ENCODE assay signal across 23 cellular contexts in genomic region chr6:34587851-34588250, GRCh38. TPM values are rescaled to one million over a fixed set of nuclear protein-coding genes. Genes with fewer than 3 reads are reported as not detected.
A peak's percentile ranks its signal among the peaks of the same experiment; 100 is the strongest.
DNase-seq lines count a peak whose midpoint lies in the region; TF ChIP-seq lines count a peak whose summit lies in the region.
"Had no signal": no experiment of that assay in that cellular context is flagged by ENCODE, and none has a peak within 500 bp of the region (broad histone marks: within the 10 kb centered on the region; RNA-seq: fewer than 3 reads in every experiment).

No MANE protein-coding gene starts in this region.

- no peak overlapping the region for H2BK15ac ChIP-seq in H9 (ENCODE audit: low read depth, low read length)

- no peaks in the 10 kb centered on the region for H3K9me3 Mint-ChIP-seq in activated T-cell treated with anti-CD3 and anti-CD28 coated beads, Interleukin-2, amount 50 U/mL, for 24 hours
- H3K9me3 Mint-ChIP-seq in H9 (no peaks in the 10 kb centered on the region), chondrocyte (ENCODE audit: low read depth) (no peaks in the 10 kb centered on the region), nephron progenitor cell (no peaks in the 10 kb centered on the region)
- H3K9me3 Mint-ChIP-seq: CD8-positive, alpha-beta T cell had no signal

- no peaks in the 10 kb centered on the region; the same call in 1 of the 2 replicates for H3K4me1 ChIP-seq in H9 (ENCODE audit: insufficient read depth, low read length)
- H3K4me1 ChIP-seq: SJCRH30 had no signal

- no peaks in the 10 kb centered on the region for H3K9me3 ChIP-seq in H9 (ENCODE audit: control insufficient read depth, low read depth, low read length)
- H3K9me3 ChIP-seq: MG63, SJCRH30 had no signal

- peak overlapping the region; percentile 75 for H3K27ac Mint-ChIP-seq in activated T-cell treated with anti-CD3 and anti-CD28 coated beads, Interleukin-2, amount 50 U/mL, for 24 hours
- H3K27ac Mint-ChIP-seq in H9 (peak overlapping the region in 2 of 3 experiments; percentile 50 to 77; a peak in 3 of 7 replicates), chondrocyte (ENCODE audit: unreplicated experiment) (no peak overlapping the region), nephron progenitor cell (peak overlapping the region; percentile 16)
- H3K27ac Mint-ChIP-seq: CD8-positive, alpha-beta T cell had no signal

- no peak overlapping the region for H3K4me2 ChIP-seq in H9 (ENCODE audit: insufficient read depth, insufficient read length, low read length)

- no peaks in the 10 kb centered on the region; the same call in 1 of the 2 replicates for H3K79me2 ChIP-seq in H9 (ENCODE audit: insufficient read depth, low read length)

- no peaks in the 10 kb centered on the region for H3K27me3 ChIP-seq in H9 (ENCODE audit: insufficient read depth, low read length)
- H3K27me3 ChIP-seq: MG63, SJCRH30 had no signal

- H3K4ac ChIP-seq in H9 (ENCODE audit: low read depth, low read length) = no peak overlapping the region

- no peak overlapping the region for H4K8ac ChIP-seq in H9 (replicated peaks; ENCODE audit: insufficient read length, low read depth, low read length)

- no peaks in the 10 kb centered on the region for H3K79me1 ChIP-seq in H9 (ENCODE audit: insufficient read depth, low read depth, low read length, poor library complexity, severe bottlenecking)

- H3K27me3 Mint-ChIP-seq in activated T-cell treated with anti-CD3 and anti-CD28 coated beads, Interleukin-2, amount 50 U/mL, for 24 hours = no peaks in the 10 kb centered on the region
- H3K27me3 Mint-ChIP-seq in H9 (ENCODE audit: low read depth) = no peaks in the 10 kb centered on the region
- no peaks in the 10 kb centered on the region for H3K27me3 Mint-ChIP-seq in chondrocyte (ENCODE audit: low read depth)
- H3K27me3 Mint-ChIP-seq in nephron progenitor cell (ENCODE audit: low read depth, poor library complexity) = peaks cover 2% of the 10 kb centered on the region

- no peak overlapping the region for H3K23ac ChIP-seq in H9 (ENCODE audit: insufficient read length, low read depth, low read length)

- H2AFZ ChIP-seq in H9 (ENCODE audit: low read length) = no peak overlapping the region

- H3K23me2 ChIP-seq in H9 (ENCODE audit: insufficient read length, low read depth, low read length, poor library complexity, severe bottlenecking) = no peaks in the 10 kb centered on the region

- H3K56ac ChIP-seq in H9 (ENCODE audit: insufficient read length, low read depth, low read length) = no peak overlapping the region

- no peak overlapping the region for H3K18ac ChIP-seq in H9 (ENCODE audit: insufficient read length, low read depth, low read length)

- TF ChIP-seq CTCF in H9 (conservative IDR thresholded peaks at IDR 0.05) (no peak), chondrocyte (IDR thresholded peaks at IDR 0.05) (no peak), nephron progenitor cell (IDR thresholded peaks at IDR 0.05) (no peak)

- H2AK5ac ChIP-seq in H9 (ENCODE audit: insufficient read length, low read length) = no peak overlapping the region

- H3K4me3 Mint-ChIP-seq in activated T-cell treated with anti-CD3 and anti-CD28 coated beads, Interleukin-2, amount 50 U/mL, for 24 hours = no peak overlapping the region
- H3K4me3 Mint-ChIP-seq in H9 (no peak overlapping the region), chondrocyte (ENCODE audit: unreplicated experiment) (no peak overlapping the region), nephron progenitor cell (no peak overlapping the region)
- H3K4me3 Mint-ChIP-seq: CD8-positive, alpha-beta T cell had no signal

- no peak overlapping the region for H2BK20ac ChIP-seq in H9 (ENCODE audit: low read depth, low read length, poor library complexity, severe bottlenecking)

- H3K9ac ChIP-seq in H9 (ENCODE audit: extremely low read depth, insufficient read length, low read length) = no peak overlapping the region

- no peak overlapping the region for H2BK5ac ChIP-seq in H9 (ENCODE audit: insufficient read length, low read length)

- H2BK120ac ChIP-seq in H9 (ENCODE audit: low read depth, low read length, poor library complexity, severe bottlenecking) = no peak overlapping the region

- no peak overlapping the region for H3T11ph ChIP-seq in H9 (ENCODE audit: low read length)

- H4K20me1 ChIP-seq in H9 (ENCODE audit: control insufficient read depth, insufficient read depth, insufficient read length) = no peaks in the 10 kb centered on the region

- no peak overlapping the region for H4K5ac ChIP-seq in H9 (ENCODE audit: insufficient read length, low read depth, low read length)

- no peak overlapping the region for H4K91ac ChIP-seq in H9 (ENCODE audit: insufficient read length, low read depth, low read length)

- H3K4me1 Mint-ChIP-seq in activated T-cell treated with anti-CD3 and anti-CD28 coated beads, Interleukin-2, amount 50 U/mL, for 24 hours (ENCODE audit: low read depth) = peaks cover 12% of the 10 kb centered on the region
- H3K4me1 Mint-ChIP-seq in H9 (peaks cover 38 to 48% of the 10 kb centered on the region in 2 experiments), chondrocyte (ENCODE audit: low read depth) (no peaks in the 10 kb centered on the region), nephron progenitor cell (peaks cover 81% of the 10 kb centered on the region)

- H3K27ac ChIP-seq in H9 (ENCODE audit: insufficient read length, low read depth, low read length) = no peak overlapping the region
- H3K27ac ChIP-seq: 22Rv1, SJCRH30 had no signal

- WGBS in H9 (ENCODE audit: extremely low coverage, insufficient read length, low lambda C conversion rate) = no CpG with 5 or more reads among the region's 2 CpGs

- no peak overlapping the region for H2BK12ac ChIP-seq in H9 (ENCODE audit: insufficient read length, low read depth, low read length)

- H3K14ac ChIP-seq in H9 (ENCODE audit: insufficient read depth, low read length) = no peak overlapping the region

- peaks cover 37% of the 10 kb centered on the region for H3K36me3 Mint-ChIP-seq in activated T-cell treated with anti-CD3 and anti-CD28 coated beads, Interleukin-2, amount 50 U/mL, for 24 hours (ENCODE audit: low read depth)
- peaks cover 0 to 5% (median 0%) of the 10 kb centered on the region in 3 experiments; a peak in 3 of 7 replicates for H3K36me3 Mint-ChIP-seq in H9 (ENCODE audit: insufficient read depth in 1 of 3, low read depth in 3 of 3)
- H3K36me3 Mint-ChIP-seq in chondrocyte (ENCODE audit: low read depth) = peaks cover 4% of the 10 kb centered on the region
- no peaks in the 10 kb centered on the region for H3K36me3 Mint-ChIP-seq in nephron progenitor cell (ENCODE audit: low read depth)

- DNase-seq in activated T-cell treated with anti-CD3 and anti-CD28 coated beads, Interleukin-2, amount 50 U/mL, for 24 hours = no peak
- DNase-seq in activated T-cell treated with anti-CD3 and anti-CD28 coated beads, Interleukin-2, amount 50 U/mL, for 48 hours = no peak
- DNase-seq in H9 = no peak
- DNase-seq in chondrocyte (ENCODE audit: low spot score) = peak; percentile 50
- no peak for DNase-seq in nephron progenitor cell
- no peak for DNase-seq in NCI-H1694 (lab: John Stamatoyannopoulos, UW)
- DNase-seq in NCI-H2227 (lab: John Stamatoyannopoulos, UW; ENCODE audit: unreplicated experiment) = no peak
- DNase-seq in LoVo (ENCODE audit: low spot score) = no peak
- DNase-seq: ACHN; C1 segment of cervical spinal cord; CD8-positive, alpha-beta T cell; DMS153; GOT3; Karpas-422; MG63; NCI-H187; NCI-H2107; NCI-H510A; NCI-H748 treated with DMSO at 0.1 percent for 48 hours; NK-92 treated with Interleukin-12 subunit alpha and Interleukin-12 subunit beta, amount 100 ng/mL, for 24 hours; SJCRH30 had no signal

RNA-seq across cellular contexts. Expression of gene SPDEF, which starts 31.7 kb away (rescaled TPM):
- total RNA-seq in H9 (2021) (0.15 and 0.22 TPM in 2 replicates), chondrocyte (0.10 TPM in 1 of 3 replicates, not detected in the others)
- total RNA-seq: G401, SJCRH30 had no signal
